1 cellular context compared by ENCODE assay signal in genomic region chr9:130866474-130866965, GRCh38.
TF ChIP-seq lines count a peak whose summit lies in the region.

No MANE protein-coding gene starts in this region.

TF ChIP-seq in endothelial cell of umbilical vein, 7 proteins besides CTCF, POLR2A, EP300 and RAD21 (continued from another document):
- TF ChIP-seq GATA2 (IDR thresholded peaks at IDR 0.05; ENCODE audit: insufficient read depth, insufficient read length, low read depth, low read length), result no peak
- TF ChIP-seq MYC (IDR thresholded peaks at IDR 0.05; ENCODE audit: low read depth, low read length), result no peak
- TF ChIP-seq FOS (IDR thresholded peaks at IDR 0.05; ENCODE audit: borderline replicate concordance, insufficient read depth, low read length), result no peak
- no peak for TF ChIP-seq MAX (IDR thresholded peaks at IDR 0.05; ENCODE audit: insufficient read depth, insufficient read length)
